Comparison of ENCODE assay signal across 27 cellular contexts in the genomic region with DNA sequence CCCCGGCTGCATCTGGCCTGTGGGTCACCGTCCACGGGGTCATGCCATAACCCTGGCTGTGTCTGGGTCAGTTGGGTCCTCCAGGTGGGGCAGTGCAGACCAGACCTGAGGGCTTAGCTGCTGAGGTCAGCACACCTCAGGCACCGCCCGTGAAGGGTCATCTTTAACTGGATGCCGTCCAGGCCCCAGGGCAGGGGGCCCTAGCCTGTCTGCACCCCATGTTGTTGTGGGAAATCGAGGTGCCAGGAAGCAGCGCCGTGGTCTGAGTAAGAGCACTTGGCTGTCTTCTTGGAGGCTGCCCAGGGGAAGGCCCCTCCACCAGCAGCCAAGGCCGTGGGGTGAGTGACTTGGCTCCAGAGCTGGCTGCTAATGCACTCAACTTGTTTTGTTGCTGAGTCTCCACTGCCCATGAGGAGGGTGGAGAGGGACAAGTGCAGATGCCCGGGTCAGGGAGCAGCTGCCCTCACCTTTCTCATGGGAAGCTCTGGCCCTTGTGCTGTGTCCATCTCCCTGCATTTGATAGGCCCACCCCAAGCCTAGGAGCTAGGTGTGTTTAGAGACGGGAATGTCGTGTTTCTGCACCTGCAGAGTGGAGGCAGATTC.
DNase-seq lines count a peak whose midpoint lies in the region; ATAC-seq and TF ChIP-seq lines count a peak whose summit lies in the region.
"Had no signal": no experiment of that assay in that cellular context is flagged by ENCODE, and none has a peak within 500 bp of the region (broad histone marks: within the 10 kb centered on the region; RNA-seq: fewer than 3 reads in every experiment).

No MANE protein-coding gene starts in this region.

- H4K20me1 ChIP-seq in H9 (ENCODE audit: control insufficient read depth, insufficient read depth, insufficient read length): no peaks in the 10 kb centered on the region

- H2AK5ac ChIP-seq in H9 (ENCODE audit: insufficient read length, low read length): no peak overlapping the region

- H4K8ac ChIP-seq in H9 (replicated peaks; ENCODE audit: insufficient read length, low read depth, low read length): no peak overlapping the region

- H3K4me3 ChIP-seq in spleen: no peak overlapping the region
- H3K4me3 ChIP-seq: breast epithelium, sigmoid colon, suprapubic skin had no signal

- no peaks in the 10 kb centered on the region for H3K36me3 Mint-ChIP-seq in activated naive CD8-positive, alpha-beta T cell treated with anti-CD3 and anti-CD28 coated beads, Interleukin-2, amount 10 ng/mL, durations not matched to agents 7 days and 5 days
- H3K36me3 Mint-ChIP-seq in activated naive CD8-positive, alpha-beta T cell treated with anti-CD3 and anti-CD28 coated beads, Interleukin-2, amount 50 U/mL, for 24 hours (ENCODE audit: low read depth): no peaks in the 10 kb centered on the region
- H3K36me3 Mint-ChIP-seq in H9 (ENCODE audit: insufficient read depth in 1 of 3, low read depth in 3 of 3): peaks cover 15 to 37% (median 19%) of the 10 kb centered on the region in 3 experiments
- H3K36me3 Mint-ChIP-seq in WTC11: peaks cover 54% of the 10 kb centered on the region
- H3K36me3 Mint-ChIP-seq: activated naive CD4-positive, alpha-beta T cell treated with anti-CD3 and anti-CD28 coated beads, Interleukin-2, amount 50 U/mL, for 72 hours had no signal

- H2BK5ac ChIP-seq in H9 (ENCODE audit: insufficient read length, low read length): no peak overlapping the region

- no peak for ATAC-seq in activated naive CD8-positive, alpha-beta T cell treated with anti-CD3 and anti-CD28 coated beads, Interleukin-2, amount 10 ng/mL, durations not matched to agents 7 days and 5 days (ENCODE audit: low read depth)
- ATAC-seq in activated naive CD8-positive, alpha-beta T cell treated with anti-CD3 and anti-CD28 coated beads, Interleukin-2, amount 50 U/mL, for 24 hours: no peak
- ATAC-seq in WTC11: no peak
- ATAC-seq: activated CD4-positive, CD25-positive, alpha-beta regulatory T cell treated with anti-CD3 and anti-CD28 coated beads, Interleukin-2, amount 50 U/mL, for 24 hours; activated naive CD4-positive, alpha-beta T cell treated with anti-CD3 and anti-CD28 coated beads, Interleukin-2, amount 50 U/mL, for 72 hours; PC-3; SK-N-SH treated with all-trans-retinoic acid at 6 μM for 48 hours; stimulated activated memory B cell treated with anti-CD40 and anti-IgM and Interleukin-4, amounts not matched to agents 10 μg/mL and 1 μg/mL and 100 μg/mL, for 72 hours had no signal

- CTCF ChIA-PET in WTC11 (lab: Charles Lee): no interaction called here

- peak overlapping the region; percentile 30 for H3K27ac Mint-ChIP-seq in activated naive CD8-positive, alpha-beta T cell treated with anti-CD3 and anti-CD28 coated beads, Interleukin-2, amount 10 ng/mL, durations not matched to agents 7 days and 5 days
- H3K27ac Mint-ChIP-seq in activated naive CD8-positive, alpha-beta T cell treated with anti-CD3 and anti-CD28 coated beads, Interleukin-2, amount 50 U/mL, for 24 hours: no peak overlapping the region
- H3K27ac Mint-ChIP-seq in H9: no peak overlapping the region
- no peak overlapping the region for H3K27ac Mint-ChIP-seq in WTC11
- H3K27ac Mint-ChIP-seq: CD4-positive, alpha-beta T cell; stimulated activated memory B cell treated with anti-CD40 and anti-IgM and Interleukin-4, amounts not matched to agents 10 μg/mL and 1 μg/mL and 100 μg/mL, for 72 hours; T-helper 1 cell treated with Interleukin-12 subunit alpha and Interleukin-12 subunit beta and Interleukin-4 antibody, amounts not matched to agents 30 μg/mL and 1 μg/mL, for 36 hours had no signal

- POLR2A ChIA-PET in activated naive CD8-positive, alpha-beta T cell treated with anti-CD3 and anti-CD28 coated beads, Interleukin-2, amount 10 ng/mL, durations not matched to agents 7 days and 5 days (lab: Charles Lee): no interaction called here
- POLR2A ChIA-PET in WTC11 (lab: Charles Lee): no interaction called here

- no peak for TF ChIP-seq CTCF in H9 (conservative IDR thresholded peaks at IDR 0.05)
- no peak for TF ChIP-seq CTCF in spleen (IDR thresholded peaks at IDR 0.05 in 8 of 11, conservative IDR thresholded peaks at IDR 0.05 in 3 of 11)
- TF ChIP-seq CTCF in WTC11 (IDR thresholded peaks at IDR 0.05): no peak

- H3K9me3 Mint-ChIP-seq in activated naive CD8-positive, alpha-beta T cell treated with anti-CD3 and anti-CD28 coated beads, Interleukin-2, amount 10 ng/mL, durations not matched to agents 7 days and 5 days: no peaks in the 10 kb centered on the region
- no peaks in the 10 kb centered on the region for H3K9me3 Mint-ChIP-seq in activated naive CD8-positive, alpha-beta T cell treated with anti-CD3 and anti-CD28 coated beads, Interleukin-2, amount 50 U/mL, for 24 hours
- H3K9me3 Mint-ChIP-seq in H9 (peaks cover 72 to 87% of the 10 kb centered on the region in 2 experiments), WTC11 (peaks cover 50% of the 10 kb centered on the region)
- H3K9me3 Mint-ChIP-seq: activated naive CD4-positive, alpha-beta T cell treated with anti-CD3 and anti-CD28 coated beads, Interleukin-2, amount 50 U/mL, for 72 hours; CD4-positive, alpha-beta T cell; stimulated activated memory B cell treated with anti-CD40 and anti-IgM and Interleukin-4, amounts not matched to agents 10 μg/mL and 1 μg/mL and 100 μg/mL, for 72 hours; T-helper 1 cell treated with Interleukin-12 subunit alpha and Interleukin-12 subunit beta and Interleukin-4 antibody, amounts not matched to agents 30 μg/mL and 1 μg/mL, for 36 hours had no signal

- H2AFZ ChIP-seq in H9 (ENCODE audit: low read length): no peak overlapping the region

- no peak overlapping the region for H3K14ac ChIP-seq in H9 (ENCODE audit: insufficient read depth, low read length)

- no peaks in the 10 kb centered on the region for H3K79me1 ChIP-seq in H9 (ENCODE audit: insufficient read depth, low read depth, low read length, poor library complexity, severe bottlenecking)

- no peaks in the 10 kb centered on the region for H3K23me2 ChIP-seq in H9 (ENCODE audit: insufficient read length, low read depth, low read length, poor library complexity, severe bottlenecking)

- H3K9me3 ChIP-seq in H9 (ENCODE audit: control insufficient read depth, low read depth, low read length): peaks cover 96% of the 10 kb centered on the region
- H3K9me3 ChIP-seq in spleen: no peaks in the 10 kb centered on the region
- H3K9me3 ChIP-seq: sigmoid colon, suprapubic skin had no signal

- no peak overlapping the region for H3K56ac ChIP-seq in H9 (ENCODE audit: insufficient read length, low read depth, low read length)

- no peaks in the 10 kb centered on the region for H3K4me1 Mint-ChIP-seq in activated naive CD8-positive, alpha-beta T cell treated with anti-CD3 and anti-CD28 coated beads, Interleukin-2, amount 10 ng/mL, durations not matched to agents 7 days and 5 days
- peaks cover 2% of the 10 kb centered on the region for H3K4me1 Mint-ChIP-seq in activated naive CD8-positive, alpha-beta T cell treated with anti-CD3 and anti-CD28 coated beads, Interleukin-2, amount 50 U/mL, for 24 hours
- H3K4me1 Mint-ChIP-seq in H9: no peaks in the 10 kb centered on the region
- H3K4me1 Mint-ChIP-seq in WTC11: no peaks in the 10 kb centered on the region

- intact Hi-C loops in spleen (cut with DNase I; ENCODE audit: low total_unique reads): no loop called here

- H3K27ac ChIP-seq in H9 (ENCODE audit: insufficient read length, low read depth, low read length) (no peak overlapping the region), spleen (no peak overlapping the region)
- H3K27ac ChIP-seq: breast epithelium, epithelial cell of prostate, sigmoid colon, suprapubic skin had no signal

- no peak overlapping the region for H3K9ac ChIP-seq in H9 (ENCODE audit: extremely low read depth, insufficient read length, low read length)

- no peaks in the 10 kb centered on the region for H3K27me3 Mint-ChIP-seq in activated naive CD8-positive, alpha-beta T cell treated with anti-CD3 and anti-CD28 coated beads, Interleukin-2, amount 10 ng/mL, durations not matched to agents 7 days and 5 days
- H3K27me3 Mint-ChIP-seq in activated naive CD8-positive, alpha-beta T cell treated with anti-CD3 and anti-CD28 coated beads, Interleukin-2, amount 50 U/mL, for 24 hours: no peaks in the 10 kb centered on the region
- H3K27me3 Mint-ChIP-seq in H9 (ENCODE audit: low read depth): peaks cover 5% of the 10 kb centered on the region; the same call in 1 of the 2 replicates
- H3K27me3 Mint-ChIP-seq in WTC11 (ENCODE audit: low read depth): peaks cover 17% of the 10 kb centered on the region
- H3K27me3 Mint-ChIP-seq: CD4-positive, alpha-beta T cell; stimulated activated memory B cell treated with anti-CD40 and anti-IgM and Interleukin-4, amounts not matched to agents 10 μg/mL and 1 μg/mL and 100 μg/mL, for 72 hours had no signal

- H3K79me2 ChIP-seq in H9 (ENCODE audit: insufficient read depth, low read length): no peaks in the 10 kb centered on the region

- H3K23ac ChIP-seq in H9 (ENCODE audit: insufficient read length, low read depth, low read length): no peak overlapping the region

- no peak overlapping the region for H3T11ph ChIP-seq in H9 (ENCODE audit: low read length)

- WGBS in H9 (ENCODE audit: extremely low coverage, insufficient read length, low lambda C conversion rate): no CpG with 5 or more reads among the region's 13 CpGs
- 68 to 77% (median 73%) methylated on average over 8 to 13 of the region's 13 CpGs for WGBS in spleen, 5 donors

- H3K4me1 ChIP-seq in H9 (ENCODE audit: insufficient read depth, low read length): no peaks in the 10 kb centered on the region
- H3K4me1 ChIP-seq in spleen: no peaks in the 10 kb centered on the region
- H3K4me1 ChIP-seq: breast epithelium, sigmoid colon, suprapubic skin had no signal

- H2BK12ac ChIP-seq in H9 (ENCODE audit: insufficient read length, low read depth, low read length): no peak overlapping the region

- DNase-seq in activated naive CD8-positive, alpha-beta T cell treated with anti-CD3 and anti-CD28 coated beads, Interleukin-2, amount 10 ng/mL, durations not matched to agents 7 days and 5 days: no peak
- DNase-seq in activated naive CD8-positive, alpha-beta T cell treated with anti-CD3 and anti-CD28 coated beads, Interleukin-2, amount 50 U/mL, for 24 hours: no peak
- DNase-seq in H9 (peak; percentile 6), iPS-NIHi11 (ENCODE audit: low spot score) (peak; percentile 5), spleen (peak; percentile 70), WTC11 (ENCODE audit: low spot score) (no peak), GDM1 (lab: John Stamatoyannopoulos, UW) (no peak), superior temporal gyrus (ENCODE audit: extremely low spot score) (no peak)
- DNase-seq: activated CD4-positive, alpha-beta T cell treated with anti-CD3 and anti-CD28 coated beads, Interleukin-2, amount 50 U/mL, for 4 hours; anterior cingulate cortex; CD4-positive, alpha-beta T cell; effector CD8-positive, alpha-beta T cell; hypothalamus; NCI-H1930; NCI-H2227 treated with DMSO at 0.1 percent for 48 hours; NCI-H526 treated with DMSO at 0.1 percent for 48 hours; NK-92 treated with Interleukin-12 subunit alpha and Interleukin-12 subunit beta, amount 100 ng/mL, for 24 hours; PC-3; sigmoid colon had no signal

- H3K36me3 ChIP-seq in spleen: peaks cover 0 to 78% (median 13%) of the 10 kb centered on the region in 6 donors
- H3K36me3 ChIP-seq: breast epithelium, sigmoid colon, suprapubic skin had no signal

- H2BK15ac ChIP-seq in H9 (ENCODE audit: low read depth, low read length): no peak overlapping the region

- H3K4me3 Mint-ChIP-seq in activated naive CD8-positive, alpha-beta T cell treated with anti-CD3 and anti-CD28 coated beads, Interleukin-2, amount 10 ng/mL, durations not matched to agents 7 days and 5 days: no peak overlapping the region
- H3K4me3 Mint-ChIP-seq in activated naive CD8-positive, alpha-beta T cell treated with anti-CD3 and anti-CD28 coated beads, Interleukin-2, amount 50 U/mL, for 24 hours: no peak overlapping the region
- no peak overlapping the region; a peak in 1 of 5 replicates for H3K4me3 Mint-ChIP-seq in H9
- H3K4me3 Mint-ChIP-seq in WTC11: no peak overlapping the region
- H3K4me3 Mint-ChIP-seq: CD4-positive, alpha-beta T cell; stimulated activated memory B cell treated with anti-CD40 and anti-IgM and Interleukin-4, amounts not matched to agents 10 μg/mL and 1 μg/mL and 100 μg/mL, for 72 hours; T-helper 1 cell treated with Interleukin-12 subunit alpha and Interleukin-12 subunit beta and Interleukin-4 antibody, amounts not matched to agents 30 μg/mL and 1 μg/mL, for 36 hours had no signal

- no peak overlapping the region for H3K4ac ChIP-seq in H9 (ENCODE audit: low read depth, low read length)

- no peaks in the 10 kb centered on the region for H3K27me3 ChIP-seq in H9 (ENCODE audit: insufficient read depth, low read length)
- H3K27me3 ChIP-seq in spleen (replicated peaks in 1 of 7): peaks cover 0 to 5% (median 0%) of the 10 kb centered on the region in 7 donors
- H3K27me3 ChIP-seq: sigmoid colon, suprapubic skin had no signal

- no peak overlapping the region for H2BK20ac ChIP-seq in H9 (ENCODE audit: low read depth, low read length, poor library complexity, severe bottlenecking)

- no peak for TF ChIP-seq POLR2A in spleen (IDR thresholded peaks at IDR 0.05)

- H3K4me2 ChIP-seq in H9 (ENCODE audit: insufficient read depth, insufficient read length, low read length): no peak overlapping the region

- no peak overlapping the region for H4K5ac ChIP-seq in H9 (ENCODE audit: insufficient read length, low read depth, low read length)

- no peak overlapping the region for H4K91ac ChIP-seq in H9 (ENCODE audit: insufficient read length, low read depth, low read length)

- no peak overlapping the region for H2BK120ac ChIP-seq in H9 (ENCODE audit: low read depth, low read length, poor library complexity, severe bottlenecking)

- H3K18ac ChIP-seq in H9 (ENCODE audit: insufficient read length, low read depth, low read length): no peak overlapping the region

Comparison
In these comparisons a context has a peak if more than half of its experiments do, and no peak if none do; other contexts are left out.
1. DNase-seq: peak in H9 (single experiment), iPS-NIHi11 (single experiment) and spleen (single experiment); none in activated naive CD8-positive, alpha-beta T cell treated with anti-CD3 and anti-CD28 coated beads, Interleukin-2, amount 10 ng/mL, durations not matched to agents 7 days and 5 days (single experiment), activated naive CD8-positive, alpha-beta T cell treated with anti-CD3 and anti-CD28 coated beads, Interleukin-2, amount 50 U/mL, for 24 hours (single experiment), WTC11 (single experiment), GDM1 (single experiment) and superior temporal gyrus (single experiment).